1 cellular context compared by ENCODE assay signal in genomic region chr11:68838572-68838964, GRCh38.
TF ChIP-seq lines count a peak whose summit lies in the region.

No MANE protein-coding gene starts in this region.

TF ChIP-seq in K562, 482 proteins besides CTCF, POLR2A, EP300 and RAD21 (continued from another document):
- TF ChIP-seq, protein P1, sequence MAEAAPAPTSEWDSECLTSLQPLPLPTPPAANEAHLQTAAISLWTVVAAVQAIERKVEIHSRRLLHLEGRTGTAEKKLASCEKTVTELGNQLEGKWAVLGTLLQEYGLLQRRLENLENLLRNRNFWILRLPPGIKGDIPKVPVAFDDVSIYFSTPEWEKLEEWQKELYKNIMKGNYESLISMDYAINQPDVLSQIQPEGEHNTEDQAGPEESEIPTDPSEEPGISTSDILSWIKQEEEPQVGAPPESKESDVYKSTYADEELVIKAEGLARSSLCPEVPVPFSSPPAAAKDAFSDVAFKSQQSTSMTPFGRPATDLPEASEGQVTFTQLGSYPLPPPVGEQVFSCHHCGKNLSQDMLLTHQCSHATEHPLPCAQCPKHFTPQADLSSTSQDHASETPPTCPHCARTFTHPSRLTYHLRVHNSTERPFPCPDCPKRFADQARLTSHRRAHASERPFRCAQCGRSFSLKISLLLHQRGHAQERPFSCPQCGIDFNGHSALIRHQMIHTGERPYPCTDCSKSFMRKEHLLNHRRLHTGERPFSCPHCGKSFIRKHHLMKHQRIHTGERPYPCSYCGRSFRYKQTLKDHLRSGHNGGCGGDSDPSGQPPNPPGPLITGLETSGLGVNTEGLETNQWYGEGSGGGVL (CRISPR knock-in tag; IDR thresholded peaks at IDR 0.05): no peak
- TF ChIP-seq, protein P2, sequence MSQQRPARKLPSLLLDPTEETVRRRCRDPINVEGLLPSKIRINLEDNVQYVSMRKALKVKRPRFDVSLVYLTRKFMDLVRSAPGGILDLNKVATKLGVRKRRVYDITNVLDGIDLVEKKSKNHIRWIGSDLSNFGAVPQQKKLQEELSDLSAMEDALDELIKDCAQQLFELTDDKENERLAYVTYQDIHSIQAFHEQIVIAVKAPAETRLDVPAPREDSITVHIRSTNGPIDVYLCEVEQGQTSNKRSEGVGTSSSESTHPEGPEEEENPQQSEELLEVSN (IDR thresholded peaks at IDR 0.05; ENCODE audit: borderline replicate concordance in 1 of 2, extremely low read depth in 1 of 2, insufficient read depth in 1 of 2, insufficient read length in 1 of 2, low read depth in 1 of 2, low read length in 1 of 2, poor library complexity in 1 of 2, severe bottlenecking in 1 of 2): peak in 1 of 2 experiments; percentile 15
- TF ChIP-seq BCOR (IDR thresholded peaks at IDR 0.05) (peak; percentile 64), CEBPG (CRISPR knock-in tag; IDR thresholded peaks at IDR 0.05) (0 out of 2 replicates have a peak, but pooled peaks have one; percentile 31), CEBPG (tag; conservative IDR thresholded peaks at IDR 0.05 in 1 of 2, IDR thresholded peaks at IDR 0.05 in 1 of 2) (no peak; a peak in 1 of 4 replicates), ZNF384 (IDR thresholded peaks at IDR 0.05; ENCODE audit: low read depth, low read length) (peak; percentile 76), NFIC (IDR thresholded peaks at IDR 0.05) (0 out of 2 replicates have a peak, but pooled peaks have one; percentile 2), MGA (IDR thresholded peaks at IDR 0.05) (0 out of 2 replicates have a peak, but pooled peaks have one; percentile 39)
